ENCODE assay signal across 1 cellular context in genomic region chr20:10649817-10650200, GRCh38.
TF ChIP-seq lines count a peak whose summit lies in the region.

No MANE protein-coding gene starts in this region.

TF ChIP-seq in HepG2, 621 proteins besides CTCF, POLR2A, EP300 and RAD21:
- TF ChIP-seq POLR2AphosphoS2 (IDR thresholded peaks at IDR 0.05; ENCODE audit: low read depth, low read length) (peak; percentile 31; the same call in 1 of the 2 replicates), ZNF318 (CRISPR knock-in tag; IDR thresholded peaks at IDR 0.05) (no peak)
